Comparison of ENCODE assay signal across 8 cellular contexts in genomic region chrX:80807606-80808159, GRCh38. TPM values are rescaled to one million over a fixed set of nuclear protein-coding genes. Genes with fewer than 3 reads are reported as not detected.
DNase-seq lines count a peak whose midpoint lies in the region; ATAC-seq and TF ChIP-seq lines count a peak whose summit lies in the region.

No MANE protein-coding gene starts in this region.

- TF ChIP-seq CTCF in cardiac fibroblast (IDR thresholded peaks at IDR 0.05; ENCODE audit: low read depth, low read length), result no peak

- ATAC-seq in HG02970 (IDR thresholded peaks at IDR 0.05; ENCODE audit: low FRiP score, unreplicated experiment), result no peak

- no peaks in the 10 kb centered on the region for H3K9me3 ChIP-seq in mucosa of stomach (ENCODE audit: control insufficient read depth, low read length)

- H3K27me3 ChIP-seq in mucosa of stomach (ENCODE audit: control insufficient read depth, insufficient read depth, low read length), result no peaks in the 10 kb centered on the region

- H3K9ac ChIP-seq in mucosa of stomach (ENCODE audit: low read length), result peak overlapping the region; percentile 78

- DNase-seq in D341Med (ENCODE audit: low spot score) (peak; percentile 83), M059J (ENCODE audit: low read depth) (peak; percentile 4), cardiac fibroblast (ENCODE audit: low read depth in 2 of 2) (peak in 1 of 2 donors; percentile 3), HK-2 (ENCODE audit: unreplicated experiment) (no peak), NCI-H2029 treated with DMSO at 0.1 percent for 48 hours (lab: John Stamatoyannopoulos, UW) (no peak)
- DNase-seq in activated CD4-positive, CD25-positive, alpha-beta regulatory T cell (lab: John Stamatoyannopoulos, UW), result no peak

- H3K4me3 ChIP-seq in cardiac fibroblast (replicated peaks in 1 of 2; ENCODE audit: low read depth in 2 of 2, low read length in 2 of 2), result peak overlapping the region; percentile 60 to 73
- H3K4me3 ChIP-seq in mucosa of stomach (ENCODE audit: low read length), result peak overlapping the region; percentile 50

- H3K4me1 ChIP-seq in mucosa of stomach (ENCODE audit: control insufficient read depth, insufficient read depth, low read length), result no peaks in the 10 kb centered on the region

- H3K36me3 ChIP-seq in mucosa of stomach (ENCODE audit: control insufficient read depth, insufficient read depth, low read length), result no peaks in the 10 kb centered on the region

RNA-seq across cellular contexts. Expression of gene BRWD3, which starts 2.0 kb away (rescaled TPM):
- total RNA-seq in M059J (2014; rRNA removed; shearing (Covaris generic)), result 6.2 and 6.4 TPM in 2 replicates

Comparison
In these comparisons a context has a peak if more than half of its experiments do, and no peak if none do; other contexts are left out.
1. DNase-seq: peak in D341Med (single experiment) and M059J (single experiment); none in HK-2 (single experiment), NCI-H2029 treated with DMSO at 0.1 percent for 48 hours (single experiment) and activated CD4-positive, CD25-positive, alpha-beta regulatory T cell (0 of 4).